Comparison of ENCODE assay signal across 8 cellular contexts in the genomic region with DNA sequence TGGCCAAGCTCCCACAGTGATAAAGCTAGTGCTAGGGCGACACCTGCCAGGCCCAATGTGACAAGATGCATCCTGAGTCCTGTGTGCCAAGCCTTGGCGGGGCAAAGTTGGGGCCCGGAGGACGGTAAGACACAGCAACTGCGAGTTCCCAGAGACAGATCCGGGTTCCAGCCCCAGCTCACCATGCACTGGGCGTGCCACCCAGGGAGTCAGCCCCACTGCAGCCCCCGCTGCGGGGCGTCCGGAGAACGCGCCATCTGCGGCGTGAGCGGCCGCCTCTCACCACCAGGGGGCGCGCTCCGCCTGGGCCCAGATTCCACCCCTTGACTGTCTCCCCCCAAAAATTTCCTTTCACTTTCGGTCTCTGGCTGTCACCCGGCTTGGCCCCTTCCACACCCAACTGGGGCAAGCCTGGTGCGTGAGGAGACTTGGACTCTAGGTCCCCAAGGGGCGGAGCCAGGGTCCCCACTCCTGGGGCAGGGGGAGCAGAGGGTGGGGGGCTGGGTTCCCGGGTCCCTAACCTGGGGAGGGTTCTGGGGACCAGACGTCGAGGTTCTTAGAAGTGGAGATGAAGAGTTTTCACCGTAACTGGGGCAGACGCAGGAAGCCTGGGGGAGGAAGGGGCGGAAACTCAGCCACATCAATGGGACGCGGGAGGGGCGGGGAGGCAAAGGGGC. TPM values are rescaled to one million over a fixed set of nuclear protein-coding genes. Genes with fewer than 3 reads are reported as not detected.
DNase-seq lines count a peak whose midpoint lies in the region; ATAC-seq and TF ChIP-seq lines count a peak whose summit lies in the region.

A gene with protein sequence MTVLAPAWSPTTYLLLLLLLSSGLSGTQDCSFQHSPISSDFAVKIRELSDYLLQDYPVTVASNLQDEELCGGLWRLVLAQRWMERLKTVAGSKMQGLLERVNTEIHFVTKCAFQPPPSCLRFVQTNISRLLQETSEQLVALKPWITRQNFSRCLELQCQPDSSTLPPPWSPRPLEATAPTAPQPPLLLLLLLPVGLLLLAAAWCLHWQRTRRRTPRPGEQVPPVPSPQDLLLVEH (plus strand): TSS at position 348 of the 677 bp plus-strand sequence. CDS start 425 bp downstream, outside the sequence.

- peaks cover 54% of the 10 kb centered on the region for H3K4me1 Mint-ChIP-seq in CD8-positive, alpha-beta T cell (ENCODE audit: low read depth)
- peaks cover 62% of the 10 kb centered on the region for H3K4me1 Mint-ChIP-seq in activated naive CD4-positive, alpha-beta T cell treated with anti-CD3 and anti-CD28 coated beads, Interleukin-2, amount 50 U/mL, for 24 hours

- peak; percentile 83 for TF ChIP-seq CTCF in CD8-positive, alpha-beta T cell (IDR thresholded peaks at IDR 0.05)
- peak; percentile 98 to 99 (median 98) for TF ChIP-seq CTCF in upper lobe of left lung (IDR thresholded peaks at IDR 0.05)

- CTCF ChIA-PET in CD8-positive, alpha-beta T cell (lab: Charles Lee) = interaction anchor here (0.6 to 5.7 kb wide), 33 partner anchors 9 to 210 kb away, joined by 3 to 57 read pairs (median 3); a partner anchor contains a TSS

- peaks cover 14% of the 10 kb centered on the region for H3K36me3 ChIP-seq in CD8-positive, alpha-beta T cell (ENCODE audit: insufficient read depth, low read length)
- peaks cover 0 to 7% (median 0%) of the 10 kb centered on the region in 4 donors for H3K36me3 ChIP-seq in upper lobe of left lung

- 0 to 8% methylated on average over 6 to 17 of the region's 33 CpGs for WGBS in upper lobe of left lung, 2 donors

- peaks cover 53% of the 10 kb centered on the region for H3K4me1 ChIP-seq in CD8-positive, alpha-beta T cell (ENCODE audit: insufficient read depth, low read length)
- H3K4me1 ChIP-seq in upper lobe of left lung = peaks cover 9 to 34% (median 16%) of the 10 kb centered on the region in 4 donors

- peak within 1 kb of the TSS; percentile 91 for H3K4me3 Mint-ChIP-seq in CD8-positive, alpha-beta T cell
- H3K4me3 Mint-ChIP-seq in activated naive CD4-positive, alpha-beta T cell treated with anti-CD3 and anti-CD28 coated beads, Interleukin-2, amount 50 U/mL, for 24 hours = peak within 1 kb of the TSS; percentile 96

- peak; percentile 58 for ATAC-seq in CD8-positive, alpha-beta T cell
- ATAC-seq in GM19452 (IDR thresholded peaks at IDR 0.05; ENCODE audit: unreplicated experiment) (peak; percentile 52), SK-N-SH treated with all-trans-retinoic acid at 6 μM for 48 hours (peak; percentile 82), Right ventricle myocardium superior (ENCODE audit: poor library complexity) (peak; percentile 83), upper lobe of left lung (ENCODE audit: low FRiP score in 2 of 2) (peak; percentile 87 to 91)

- peak; percentile 83 to 96 (median 88) for DNase-seq in CD8-positive, alpha-beta T cell
- DNase-seq in KG1 (lab: John Stamatoyannopoulos, UW) = peak; percentile 89
- DNase-seq in Right ventricle myocardium superior = peak; percentile 87
- DNase-seq in pons (ENCODE audit: low spot score) = peak; percentile 64
- DNase-seq in upper lobe of left lung = peak; percentile 82 to 97

- no peaks in the 10 kb centered on the region for H3K27me3 Mint-ChIP-seq in CD8-positive, alpha-beta T cell (ENCODE audit: low read depth)
- H3K27me3 Mint-ChIP-seq in activated naive CD4-positive, alpha-beta T cell treated with anti-CD3 and anti-CD28 coated beads, Interleukin-2, amount 50 U/mL, for 24 hours = no peaks in the 10 kb centered on the region

- POLR2A ChIA-PET in CD8-positive, alpha-beta T cell (lab: Charles Lee) = interaction anchor here (0.9 to 2.6 kb wide), 11 partner anchors 14 to 96 kb away, joined by 3 to 16 read pairs (median 6); a partner anchor contains a TSS

- no peak for TF ChIP-seq EP300 in upper lobe of left lung (IDR thresholded peaks at IDR 0.05)

- H3K27ac Mint-ChIP-seq in CD8-positive, alpha-beta T cell = peak within 1 kb of the TSS; percentile 98
- peak within 1 kb of the TSS; percentile 98 for H3K27ac Mint-ChIP-seq in activated naive CD4-positive, alpha-beta T cell treated with anti-CD3 and anti-CD28 coated beads, Interleukin-2, amount 50 U/mL, for 24 hours

- peak within 1 kb of the TSS; percentile 98 for H3K4me3 ChIP-seq in CD8-positive, alpha-beta T cell (ENCODE audit: low read depth, low read length)
- H3K4me3 ChIP-seq in upper lobe of left lung = peak within 1 kb of the TSS; percentile 47 to 85 (median 64)

- H3K27ac ChIP-seq in CD8-positive, alpha-beta T cell (ENCODE audit: low read depth, low read length) = peak within 1 kb of the TSS; percentile 96
- H3K27ac ChIP-seq in upper lobe of left lung = peak within 1 kb of the TSS; percentile 73 to 92 (median 88)

- no peaks in the 10 kb centered on the region for H3K9me3 ChIP-seq in CD8-positive, alpha-beta T cell (ENCODE audit: low read length)
- H3K9me3 ChIP-seq in upper lobe of left lung = no peaks in the 10 kb centered on the region

- peaks cover 31% of the 10 kb centered on the region for H3K36me3 Mint-ChIP-seq in CD8-positive, alpha-beta T cell
- peaks cover 3% of the 10 kb centered on the region for H3K36me3 Mint-ChIP-seq in activated naive CD4-positive, alpha-beta T cell treated with anti-CD3 and anti-CD28 coated beads, Interleukin-2, amount 50 U/mL, for 24 hours

- peak in 1 of 4 donors; percentile 18 for TF ChIP-seq POLR2A in upper lobe of left lung (IDR thresholded peaks at IDR 0.05)

- intact Hi-C loops in CD8-positive, alpha-beta T cell (cut with DNase I, micrococcal nuclease) = loop anchor here (1.0 to 10.0 kb wide), 8 partner anchors 13 to 249 kb away; a partner anchor contains a TSS
- intact Hi-C loops in Right ventricle myocardium superior (cut with DNase I) = no loop called here

- H3K9me3 Mint-ChIP-seq in CD8-positive, alpha-beta T cell = no peaks in the 10 kb centered on the region
- no peaks in the 10 kb centered on the region for H3K9me3 Mint-ChIP-seq in activated naive CD4-positive, alpha-beta T cell treated with anti-CD3 and anti-CD28 coated beads, Interleukin-2, amount 50 U/mL, for 24 hours

- H3K27me3 ChIP-seq in CD8-positive, alpha-beta T cell (ENCODE audit: insufficient read depth, low read length) = no peaks in the 10 kb centered on the region
- no peaks in the 10 kb centered on the region for H3K27me3 ChIP-seq in upper lobe of left lung

TF ChIP-seq in SK-N-SH treated with all-trans-retinoic acid at 6 μM for 48 hours, 23 proteins besides CTCF, POLR2A, EP300 and RAD21:
- TF ChIP-seq ZNF70 (CRISPR knock-in tag; IDR thresholded peaks at IDR 0.05) (no peak), BACH2 (CRISPR knock-in tag; IDR thresholded peaks at IDR 0.05; ENCODE audit: borderline replicate concordance) (no peak), PPARA (CRISPR knock-in tag; IDR thresholded peaks at IDR 0.05; ENCODE audit: borderline replicate concordance) (no peak)
- TF ChIP-seq, protein P1, sequence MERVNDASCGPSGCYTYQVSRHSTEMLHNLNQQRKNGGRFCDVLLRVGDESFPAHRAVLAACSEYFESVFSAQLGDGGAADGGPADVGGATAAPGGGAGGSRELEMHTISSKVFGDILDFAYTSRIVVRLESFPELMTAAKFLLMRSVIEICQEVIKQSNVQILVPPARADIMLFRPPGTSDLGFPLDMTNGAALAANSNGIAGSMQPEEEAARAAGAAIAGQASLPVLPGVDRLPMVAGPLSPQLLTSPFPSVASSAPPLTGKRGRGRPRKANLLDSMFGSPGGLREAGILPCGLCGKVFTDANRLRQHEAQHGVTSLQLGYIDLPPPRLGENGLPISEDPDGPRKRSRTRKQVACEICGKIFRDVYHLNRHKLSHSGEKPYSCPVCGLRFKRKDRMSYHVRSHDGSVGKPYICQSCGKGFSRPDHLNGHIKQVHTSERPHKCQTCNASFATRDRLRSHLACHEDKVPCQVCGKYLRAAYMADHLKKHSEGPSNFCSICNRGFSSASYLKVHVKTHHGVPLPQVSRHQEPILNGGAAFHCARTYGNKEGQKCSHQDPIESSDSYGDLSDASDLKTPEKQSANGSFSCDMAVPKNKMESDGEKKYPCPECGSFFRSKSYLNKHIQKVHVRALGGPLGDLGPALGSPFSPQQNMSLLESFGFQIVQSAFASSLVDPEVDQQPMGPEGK (CRISPR knock-in tag; IDR thresholded peaks at IDR 0.05; ENCODE audit: borderline replicate concordance) = peak; percentile 80; the same call in 1 of the 2 replicates

RNA-seq across cellular contexts. Expression of the gene that starts here (rescaled TPM):
- 100 to 1,000 TPM; 246 to 259 TPM for total RNA-seq in CD8-positive, alpha-beta T cell
- total RNA-seq in Right ventricle myocardium superior (3.6 TPM), upper lobe of left lung (10 to 100 TPM in 3 of 6 donors, 1 to 10 TPM in 3; 4.3 to 19.9 (median 9.9) TPM)

Comparison
In these comparisons a context has a peak if more than half of its experiments do, and no peak if none do; other contexts are left out.
1. Peak in every context shown above with its lines: DNase-seq, ATAC-seq, H3K4me3 ChIP-seq and H3K27ac ChIP-seq.
2. RNA of the gene that starts here (total RNA-seq): 246 to 259 TPM in CD8-positive, alpha-beta T cell; 4.3 to 19.9 TPM in upper lobe of left lung and 3.6 TPM in Right ventricle myocardium superior (single experiment); every median in the first group is over 10 times any median in the second.